15 cellular contexts compared by ENCODE assay signal in the genomic region with DNA sequence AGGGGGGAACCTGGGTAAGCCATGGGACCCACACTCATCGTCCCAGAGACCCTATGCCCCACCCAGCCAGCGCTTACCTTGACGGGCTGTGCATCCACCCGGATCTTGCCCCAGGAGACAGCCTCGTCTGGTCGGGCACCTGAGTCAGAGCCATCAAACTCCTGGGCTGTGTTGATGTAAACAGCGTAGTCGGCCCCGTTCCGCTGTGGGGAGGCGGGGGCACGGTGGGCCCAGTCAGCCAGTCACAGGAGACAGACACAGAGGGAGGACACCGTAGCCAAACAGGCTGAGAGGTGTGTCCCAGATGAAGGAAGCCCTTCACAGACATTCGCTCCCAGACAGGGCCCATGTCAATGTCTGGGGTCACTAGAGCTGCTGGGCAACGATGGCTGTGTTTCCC. TPM values are rescaled to one million over a fixed set of nuclear protein-coding genes. Genes with fewer than 3 reads are reported as not detected.
DNase-seq lines count a peak whose midpoint lies in the region; ATAC-seq, FAIRE-seq and TF ChIP-seq lines count a peak whose summit lies in the region.
"Had no signal": no experiment of that assay in that cellular context is flagged by ENCODE, and none has a peak within 500 bp of the region (broad histone marks: within the 10 kb centered on the region; RNA-seq: fewer than 3 reads in every experiment).

No MANE protein-coding gene starts in this region.

- peaks cover 17% of the 10 kb centered on the region for H3K4me1 ChIP-seq in HepG2 (ENCODE audit: insufficient read depth, low read length)
- H3K4me1 ChIP-seq in right lobe of liver: peaks cover 0 to 19% (median 0%) of the 10 kb centered on the region in 4 donors
- no peaks in the 10 kb centered on the region for H3K4me1 ChIP-seq in endodermal cell (ENCODE audit: control insufficient read depth, insufficient read depth, low read length)

- H3K27ac Mint-ChIP-seq in endodermal cell (peak overlapping the region; percentile 67), type B pancreatic cell (peak overlapping the region; percentile 63)
- H3K27ac Mint-ChIP-seq in T-helper 2 cell treated with Interferon-gamma antibody and Interleukin-4, amounts not matched to agents 5 μg/mL and 100 μg/mL, for 36 hours: no peak overlapping the region

- no peak for TF ChIP-seq RAD21 in HepG2 (CRISPR knock-in tag; IDR thresholded peaks at IDR 0.05)

- intact Hi-C loops in HepG2 (cut with micrococcal nuclease; ENCODE audit: unreplicated experiment): no loop called here
- intact Hi-C loops in right lobe of liver (cut with DNase I): no loop called here

- no TSS peak for BruUV-seq in HepG2 (replicated peaks; lab: Mats Ljungman, UMichigan)

- CTCF ChIA-PET in HepG2 (lab: Yijun Ruan, JAX; ENCODE audit: low intra/inter-chr PET ratio, low total read pairs) (interaction anchor here (1.1 kb wide), 1 partner anchor 112 kb away, joined by 3 read pairs; no protein-coding TSS in a partner anchor), RWPE1 (lab: Yijun Ruan, JAX) (interaction anchor here (1.4 kb wide), 1 partner anchor 172 kb away, joined by 6 read pairs; no protein-coding TSS in a partner anchor)

- no peak overlapping the region for H3K9ac ChIP-seq in HepG2 (ENCODE audit: insufficient read depth, low read depth, low read length)
- no peak overlapping the region for H3K9ac ChIP-seq in endodermal cell (ENCODE audit: extremely low read depth, low read length, poor library complexity, severe bottlenecking)

- H3K36me3 ChIP-seq in HepG2 (replicated peaks in 1 of 2; ENCODE audit: control insufficient read depth in 1 of 2, insufficient read depth in 2 of 2, low read length in 2 of 2): peaks cover 36 to 63% of the 10 kb centered on the region in 2 experiments
- H3K36me3 ChIP-seq in right lobe of liver: peaks cover 0 to 66% (median 26%) of the 10 kb centered on the region in 4 donors
- H3K36me3 ChIP-seq in endodermal cell (ENCODE audit: control insufficient read depth, insufficient read depth, low read length): peaks cover 77% of the 10 kb centered on the region

- H3K27ac ChIP-seq in HepG2 (ENCODE audit: extremely low read length, insufficient read depth, low read length) (no peak overlapping the region), right lobe of liver (no peak overlapping the region), RWPE1 (peak overlapping the region; percentile 40), endodermal cell (ENCODE audit: low read depth, low read length) (no peak overlapping the region)
- H3K27ac ChIP-seq: HL-60 had no signal

- no peak overlapping the region for H3K4me2 ChIP-seq in HepG2 (ENCODE audit: low read depth, low read length)

- no peak for TF ChIP-seq POLR2A in HepG2 (IDR thresholded peaks at IDR 0.05; ENCODE audit: insufficient read depth in 1 of 2, low read depth in 2 of 2, low read length in 2 of 2)
- TF ChIP-seq POLR2A in right lobe of liver (IDR thresholded peaks at IDR 0.05): no peak

- peaks cover 1% of the 10 kb centered on the region for H3K4me1 Mint-ChIP-seq in endodermal cell
- peaks cover 7% of the 10 kb centered on the region for H3K4me1 Mint-ChIP-seq in type B pancreatic cell (ENCODE audit: unreplicated experiment)
- H3K4me1 Mint-ChIP-seq in T-helper 2 cell treated with Interferon-gamma antibody and Interleukin-4, amounts not matched to agents 5 μg/mL and 100 μg/mL, for 36 hours (ENCODE audit: low read depth): peaks cover 18% of the 10 kb centered on the region

- POLR2A ChIA-PET in HepG2 (lab: Yijun Ruan, JAX): interaction anchor here (1.2 kb wide), 1 partner anchor 10 kb away, joined by 3 read pairs; a partner anchor contains a TSS
- POLR2A ChIA-PET in RWPE1 (lab: Yijun Ruan, JAX; ENCODE audit: low non-redundant PET): no interaction called here

- TF ChIP-seq CTCF in HepG2 (CRISPR knock-in tag; IDR thresholded peaks at IDR 0.05): no peak
- no peak for TF ChIP-seq CTCF in right lobe of liver (IDR thresholded peaks at IDR 0.05)
- no peak for TF ChIP-seq CTCF in RWPE1 (conservative IDR thresholded peaks at IDR 0.05; ENCODE audit: low read depth)
- no peak for TF ChIP-seq CTCF in endodermal cell (conservative IDR thresholded peaks at IDR 0.05)
- TF ChIP-seq CTCF in type B pancreatic cell (conservative IDR thresholded peaks at IDR 0.05): no peak

- H3K4me3 ChIP-seq in HepG2 (replicated peaks in 1 of 3; ENCODE audit: insufficient read depth in 1 of 3, low read depth in 2 of 3, low read length in 3 of 3) (no peak overlapping the region), right lobe of liver (no peak overlapping the region), endodermal cell (ENCODE audit: low read length) (no peak overlapping the region)

- no peak for DNase-seq in HepG2 (ENCODE audit: low spot score)
- no peak for DNase-seq in right lobe of liver
- DNase-seq in RWPE1 (ENCODE audit: low spot score): no peak
- no peak for DNase-seq in endodermal cell
- no peak for DNase-seq in type B pancreatic cell (ENCODE audit: extremely low spot score, unreplicated experiment)
- no peak for DNase-seq in T-helper 2 cell treated with Interferon-gamma antibody and Interleukin-4, amounts not matched to agents 5 μg/mL and 100 μg/mL, for 36 hours (ENCODE audit: low spot score)
- DNase-seq: NCI-H1436 treated with DMSO at 0.1 percent for 48 hours, NCI-H446 treated with DMSO at 0.1 percent for 48 hours had no signal

- H3K27me3 Mint-ChIP-seq in endodermal cell (ENCODE audit: insufficient read depth) (no peaks in the 10 kb centered on the region), type B pancreatic cell (no peaks in the 10 kb centered on the region)
- no peaks in the 10 kb centered on the region for H3K27me3 Mint-ChIP-seq in T-helper 2 cell treated with Interferon-gamma antibody and Interleukin-4, amounts not matched to agents 5 μg/mL and 100 μg/mL, for 36 hours (ENCODE audit: low read depth)

- H3K27me3 ChIP-seq in HepG2 (ENCODE audit: control insufficient read depth in 1 of 2, insufficient read depth in 2 of 2, low read length in 2 of 2): no peaks in the 10 kb centered on the region
- no peaks in the 10 kb centered on the region for H3K27me3 ChIP-seq in right lobe of liver
- H3K27me3 ChIP-seq in endodermal cell (ENCODE audit: control insufficient read depth, insufficient read depth, low read length, poor library complexity, severe bottlenecking): no peaks in the 10 kb centered on the region

- ATAC-seq in HepG2 (no peak), right lobe of liver (no peak), HG03342 (IDR thresholded peaks at IDR 0.05; ENCODE audit: unreplicated experiment) (no peak), HG03045 (IDR thresholded peaks at IDR 0.05; ENCODE audit: unreplicated experiment) (no peak)

- no peak overlapping the region for H2AFZ ChIP-seq in HepG2 (ENCODE audit: low read length)

- H3K4me3 Mint-ChIP-seq in endodermal cell: no peak overlapping the region
- no peak overlapping the region for H3K4me3 Mint-ChIP-seq in type B pancreatic cell
- H3K4me3 Mint-ChIP-seq in T-helper 2 cell treated with Interferon-gamma antibody and Interleukin-4, amounts not matched to agents 5 μg/mL and 100 μg/mL, for 36 hours: no peak overlapping the region
- H3K4me3 Mint-ChIP-seq: CD14-positive monocyte had no signal

- no peak for TF ChIP-seq EP300 in HepG2 (IDR thresholded peaks at IDR 0.05; ENCODE audit: low read depth in 2 of 2, low read length in 2 of 2)
- TF ChIP-seq EP300 in HepG2 (CRISPR knock-in tag; IDR thresholded peaks at IDR 0.05; ENCODE audit: borderline replicate concordance): no peak

- no peak for FAIRE-seq in HepG2 (lab: Jason Lieb, UNC)
- FAIRE-seq: HTR-8/SVneo had no signal

- WGBS in HepG2 (ENCODE audit: low lambda C conversion rate): 100% methylated on average over 6 of the region's 15 CpGs
- no CpG with 5 or more reads among the region's 15 CpGs for WGBS in right lobe of liver (ENCODE audit: insufficient coverage, low coverage, low lambda C conversion rate, missing lambda C conversion rate)
- WGBS in endodermal cell (ENCODE audit: insufficient coverage in 1 of 2, insufficient read length in 1 of 2), 2 experiments: 92 to 95% methylated on average over 13 to 15 of the region's 15 CpGs

- peaks cover 5% of the 10 kb centered on the region for H3K79me2 ChIP-seq in HepG2 (ENCODE audit: insufficient read depth, low read length)

- no peaks in the 10 kb centered on the region for H3K9me3 Mint-ChIP-seq in endodermal cell
- H3K9me3 Mint-ChIP-seq in type B pancreatic cell: no peaks in the 10 kb centered on the region
- H3K9me3 Mint-ChIP-seq in T-helper 2 cell treated with Interferon-gamma antibody and Interleukin-4, amounts not matched to agents 5 μg/mL and 100 μg/mL, for 36 hours: no peaks in the 10 kb centered on the region

- H3K36me3 Mint-ChIP-seq in endodermal cell (ENCODE audit: low read depth) (peaks cover 72% of the 10 kb centered on the region), type B pancreatic cell (peaks cover 28% of the 10 kb centered on the region)
- H3K36me3 Mint-ChIP-seq in T-helper 2 cell treated with Interferon-gamma antibody and Interleukin-4, amounts not matched to agents 5 μg/mL and 100 μg/mL, for 36 hours (ENCODE audit: low read depth): peaks cover 51% of the 10 kb centered on the region

- H4K20me1 ChIP-seq in HepG2 (ENCODE audit: insufficient read depth, low read length): peaks cover 2% of the 10 kb centered on the region; the same call in 1 of the 2 replicates

- in situ Hi-C loops in HepG2 (cut with HindIII; ENCODE audit: extremely low pct_ligation_motif_present, low pct_unique_long_range_greater_than_20kb): no loop called here

- H3K9me3 ChIP-seq in HepG2 (ENCODE audit: low read length) (no peaks in the 10 kb centered on the region), right lobe of liver (no peaks in the 10 kb centered on the region), endodermal cell (ENCODE audit: control insufficient read depth, low read length) (no peaks in the 10 kb centered on the region)

RNA-seq across cellular contexts. Expression of a gene that starts 5.7 kb away (rescaled TPM):
- total RNA-seq in HepG2 (2016; rRNA removed; fragmentation: Illumina TruSeq; extraction: Trizol) (34.8 and 43.3 TPM in 2 replicates), right lobe of liver (10 to 100 TPM; 29.5 to 60.5 (median 45.8) TPM), endodermal cell (10 to 100 TPM; 76.1 to 98.5 TPM), type B pancreatic cell (ENCODE audit: low replicate concordance) (71.2 and 79.4 TPM in 2 replicates)
- 18.6 and 20.2 TPM in 2 replicates for total RNA-seq in HepG2 (2016; cell fraction: cytosol; rRNA removed; fragmentation: Illumina TruSeq; extraction: Trizol; ENCODE audit: low read depth)
- total RNA-seq in HepG2 (2016; cell fraction: insoluble cytoplasmic fraction; rRNA removed; fragmentation: Illumina TruSeq; extraction: Trizol): 36.3 and 41.9 TPM in 2 replicates
- 18.6 and 23.3 TPM in 2 replicates for total RNA-seq in HepG2 (2016; cell fraction: membrane; rRNA removed; fragmentation: Illumina TruSeq; extraction: Trizol)
- total RNA-seq in HepG2 (2016; cell fraction: nucleus; rRNA removed; fragmentation: Illumina TruSeq; extraction: Trizol): 44.1 and 48.8 TPM in 2 replicates
- polyA plus RNA-seq in HepG2 (2011; rRNA removed): 84.3 and 84.6 TPM in 2 replicates
- polyA plus RNA-seq in HepG2 (2011; cell fraction: cytosol; rRNA removed): 70.3 and 86.4 TPM in 2 replicates
- 180 and 198 TPM in 2 replicates for polyA plus RNA-seq in HepG2 (2011; cell fraction: nucleus; rRNA removed)
- 54.1 and 72.2 TPM in 2 replicates for polyA plus RNA-seq in HepG2 (2012)
- 12.2 and 12.4 TPM in 2 replicates for polyA plus RNA-seq in HepG2 (2016; cell fraction: cytosol; fragmentation: Illumina TruSeq; extraction: Trizol; ENCODE audit: low read depth)
- 34.0 and 35.3 TPM in 2 replicates for polyA plus RNA-seq in HepG2 (2016; cell fraction: insoluble cytoplasmic fraction; fragmentation: Illumina TruSeq; extraction: Trizol; ENCODE audit: low read depth)
- polyA plus RNA-seq in HepG2 (2016; cell fraction: membrane; fragmentation: Illumina TruSeq; extraction: Trizol; ENCODE audit: low read depth): 12.8 and 13.6 TPM in 2 replicates
- 90.1 and 103 TPM in 2 replicates for polyA plus RNA-seq in HepG2 (2016; cell fraction: nucleus; fragmentation: Illumina TruSeq; extraction: Trizol; ENCODE audit: insufficient read depth, low read depth)
- 80.2 and 94.5 TPM in 2 replicates for polyA minus RNA-seq in HepG2 (2011; rRNA and poly(A)+ RNA removed; ENCODE audit: low replicate concordance)
- polyA minus RNA-seq in HepG2 (2011; cell fraction: cytosol; rRNA and poly(A)+ RNA removed): 27.8 and 30.4 TPM in 2 replicates
- polyA minus RNA-seq in HepG2 (2011; cell fraction: nucleus; rRNA and poly(A)+ RNA removed): 56.0 and 62.9 TPM in 2 replicates
- polyA plus RNA-seq in endodermal cell (2013, experiment 1 of 2): 104 TPM
- polyA plus RNA-seq in endodermal cell (2013, experiment 2 of 2): 94.4 TPM

RNA-seq across cellular contexts. Expression of a gene that starts 9.3 kb away (rescaled TPM):
- total RNA-seq in HepG2 (2016; rRNA removed; fragmentation: Illumina TruSeq; extraction: Trizol) (9.9 and 10.7 TPM in 2 replicates), right lobe of liver (1 to 10 TPM; 2.5 to 6.2 (median 4.2) TPM), endodermal cell (10 to 100 TPM; 18.8 to 26.2 TPM), type B pancreatic cell (ENCODE audit: low replicate concordance) (9.8 and 14.6 TPM in 2 replicates)
- total RNA-seq in HepG2 (2016; cell fraction: cytosol; rRNA removed; fragmentation: Illumina TruSeq; extraction: Trizol; ENCODE audit: low read depth): 6.9 and 7.6 TPM in 2 replicates
- total RNA-seq in HepG2 (2016; cell fraction: insoluble cytoplasmic fraction; rRNA removed; fragmentation: Illumina TruSeq; extraction: Trizol): 11.3 and 11.8 TPM in 2 replicates
- total RNA-seq in HepG2 (2016; cell fraction: membrane; rRNA removed; fragmentation: Illumina TruSeq; extraction: Trizol): 8.4 and 8.9 TPM in 2 replicates
- total RNA-seq in HepG2 (2016; cell fraction: nucleus; rRNA removed; fragmentation: Illumina TruSeq; extraction: Trizol): 7.7 and 8.0 TPM in 2 replicates
- 4.5 and 5.4 TPM in 2 replicates for polyA plus RNA-seq in HepG2 (2011; rRNA removed)
- 6.2 and 9.4 TPM in 2 replicates for polyA plus RNA-seq in HepG2 (2011; cell fraction: cytosol; rRNA removed)
- polyA plus RNA-seq in HepG2 (2011; cell fraction: nucleus; rRNA removed): 11.3 and 12.7 TPM in 2 replicates
- 5.0 and 9.1 TPM in 2 replicates for polyA plus RNA-seq in HepG2 (2012)
- 5.9 and 6.7 TPM in 2 replicates for polyA plus RNA-seq in HepG2 (2016; cell fraction: cytosol; fragmentation: Illumina TruSeq; extraction: Trizol; ENCODE audit: low read depth)
- 11.8 and 12.8 TPM in 2 replicates for polyA plus RNA-seq in HepG2 (2016; cell fraction: insoluble cytoplasmic fraction; fragmentation: Illumina TruSeq; extraction: Trizol; ENCODE audit: low read depth)
- polyA plus RNA-seq in HepG2 (2016; cell fraction: membrane; fragmentation: Illumina TruSeq; extraction: Trizol; ENCODE audit: low read depth): 8.3 and 8.5 TPM in 2 replicates
- polyA plus RNA-seq in HepG2 (2016; cell fraction: nucleus; fragmentation: Illumina TruSeq; extraction: Trizol; ENCODE audit: insufficient read depth, low read depth): 13.7 and 15.3 TPM in 2 replicates
- 10.4 and 11.3 TPM in 2 replicates for polyA minus RNA-seq in HepG2 (2011; rRNA and poly(A)+ RNA removed; ENCODE audit: low replicate concordance)
- 1.6 and 2.4 TPM in 2 replicates for polyA minus RNA-seq in HepG2 (2011; cell fraction: cytosol; rRNA and poly(A)+ RNA removed)
- polyA minus RNA-seq in HepG2 (2011; cell fraction: nucleus; rRNA and poly(A)+ RNA removed): 7.7 and 8.6 TPM in 2 replicates
- polyA plus RNA-seq in endodermal cell (2013, experiment 1 of 2): 12.9 TPM
- 16.6 TPM for polyA plus RNA-seq in endodermal cell (2013, experiment 2 of 2)

RNA-seq across cellular contexts. Expression of a gene that starts 9.4 kb away (rescaled TPM):
- total RNA-seq in HepG2 (2016; rRNA removed; fragmentation: Illumina TruSeq; extraction: Trizol) (10.8 and 23.8 TPM in 2 replicates), right lobe of liver (10 to 100 TPM; 32.7 to 76.5 (median 53.6) TPM), endodermal cell (100 to 1,000 TPM; 101 to 113 TPM), type B pancreatic cell (ENCODE audit: low replicate concordance) (90.6 and 95.4 TPM in 2 replicates)
- total RNA-seq in HepG2 (2016; cell fraction: cytosol; rRNA removed; fragmentation: Illumina TruSeq; extraction: Trizol; ENCODE audit: low read depth): 4.0 and 5.4 TPM in 2 replicates
- total RNA-seq in HepG2 (2016; cell fraction: insoluble cytoplasmic fraction; rRNA removed; fragmentation: Illumina TruSeq; extraction: Trizol): 8.6 and 23.6 TPM in 2 replicates
- 13.4 and 16.7 TPM in 2 replicates for total RNA-seq in HepG2 (2016; cell fraction: membrane; rRNA removed; fragmentation: Illumina TruSeq; extraction: Trizol)
- 28.7 and 30.9 TPM in 2 replicates for total RNA-seq in HepG2 (2016; cell fraction: nucleus; rRNA removed; fragmentation: Illumina TruSeq; extraction: Trizol)
- 23.6 and 31.8 TPM in 2 replicates for polyA plus RNA-seq in HepG2 (2011; rRNA removed)
- 26.5 and 29.6 TPM in 2 replicates for polyA plus RNA-seq in HepG2 (2011; cell fraction: cytosol; rRNA removed)
- 46.9 and 59.4 TPM in 2 replicates for polyA plus RNA-seq in HepG2 (2011; cell fraction: nucleus; rRNA removed)
- 38.9 and 46.8 TPM in 2 replicates for polyA plus RNA-seq in HepG2 (2012)
- polyA plus RNA-seq in HepG2 (2016; cell fraction: cytosol; fragmentation: Illumina TruSeq; extraction: Trizol; ENCODE audit: low read depth): 4.9 and 6.4 TPM in 2 replicates
- 10.9 and 14.9 TPM in 2 replicates for polyA plus RNA-seq in HepG2 (2016; cell fraction: insoluble cytoplasmic fraction; fragmentation: Illumina TruSeq; extraction: Trizol; ENCODE audit: low read depth)
- 15.2 and 17.9 TPM in 2 replicates for polyA plus RNA-seq in HepG2 (2016; cell fraction: membrane; fragmentation: Illumina TruSeq; extraction: Trizol; ENCODE audit: low read depth)
- 43.7 and 53.7 TPM in 2 replicates for polyA plus RNA-seq in HepG2 (2016; cell fraction: nucleus; fragmentation: Illumina TruSeq; extraction: Trizol; ENCODE audit: insufficient read depth, low read depth)
- polyA minus RNA-seq in HepG2 (2011; rRNA and poly(A)+ RNA removed; ENCODE audit: low replicate concordance): 15.2 and 23.5 TPM in 2 replicates
- 8.4 and 16.6 TPM in 2 replicates for polyA minus RNA-seq in HepG2 (2011; cell fraction: cytosol; rRNA and poly(A)+ RNA removed)
- 10.7 and 15.5 TPM in 2 replicates for polyA minus RNA-seq in HepG2 (2011; cell fraction: nucleus; rRNA and poly(A)+ RNA removed)
- polyA plus RNA-seq in endodermal cell (2013, experiment 1 of 2): 59.4 TPM
- 50.9 TPM for polyA plus RNA-seq in endodermal cell (2013, experiment 2 of 2)

RNA-seq across cellular contexts. Expression of a gene that starts 11.9 kb away (rescaled TPM):
- total RNA-seq in HepG2 (2016; rRNA removed; fragmentation: Illumina TruSeq; extraction: Trizol): not detected in 2 replicates
- total RNA-seq in HepG2 (2016; cell fraction: cytosol; rRNA removed; fragmentation: Illumina TruSeq; extraction: Trizol; ENCODE audit: low read depth): not detected in 2 replicates
- not detected in 2 replicates for total RNA-seq in HepG2 (2016; cell fraction: insoluble cytoplasmic fraction; rRNA removed; fragmentation: Illumina TruSeq; extraction: Trizol)
- not detected in 2 replicates for total RNA-seq in HepG2 (2016; cell fraction: membrane; rRNA removed; fragmentation: Illumina TruSeq; extraction: Trizol)
- total RNA-seq in HepG2 (2016; cell fraction: nucleus; rRNA removed; fragmentation: Illumina TruSeq; extraction: Trizol): not detected in 2 replicates
- not detected in 2 replicates for polyA plus RNA-seq in HepG2 (2011; rRNA removed)
- polyA plus RNA-seq in HepG2 (2011; cell fraction: cytosol; rRNA removed): not detected in 2 replicates
- 0.82 TPM in 1 of 2 replicates, not detected in the other for polyA plus RNA-seq in HepG2 (2011; cell fraction: nucleus; rRNA removed)
- polyA plus RNA-seq in HepG2 (2012): not detected in 2 replicates
- polyA plus RNA-seq in HepG2 (2016; cell fraction: cytosol; fragmentation: Illumina TruSeq; extraction: Trizol; ENCODE audit: low read depth): not detected in 2 replicates
- not detected in 2 replicates for polyA plus RNA-seq in HepG2 (2016; cell fraction: insoluble cytoplasmic fraction; fragmentation: Illumina TruSeq; extraction: Trizol; ENCODE audit: low read depth)
- polyA plus RNA-seq in HepG2 (2016; cell fraction: membrane; fragmentation: Illumina TruSeq; extraction: Trizol; ENCODE audit: low read depth): not detected in 2 replicates
- polyA plus RNA-seq in HepG2 (2016; cell fraction: nucleus; fragmentation: Illumina TruSeq; extraction: Trizol; ENCODE audit: insufficient read depth, low read depth): not detected in 2 replicates
- 0.68 and 1.9 TPM in 2 replicates for polyA minus RNA-seq in HepG2 (2011; rRNA and poly(A)+ RNA removed; ENCODE audit: low replicate concordance)
- polyA minus RNA-seq in HepG2 (2011; cell fraction: cytosol; rRNA and poly(A)+ RNA removed): not detected in 2 replicates
- polyA minus RNA-seq in HepG2 (2011; cell fraction: nucleus; rRNA and poly(A)+ RNA removed): not detected in 2 replicates
- not detected for total RNA-seq in right lobe of liver
- total RNA-seq in endodermal cell: not detected
- polyA plus RNA-seq in endodermal cell (2013, experiment 1 of 2): not detected
- not detected for polyA plus RNA-seq in endodermal cell (2013, experiment 2 of 2)
- 0.85 TPM in 1 of 2 replicates, not detected in the other for total RNA-seq in type B pancreatic cell (ENCODE audit: low replicate concordance)
- total RNA-seq: A673, SK-MEL-5 had no signal
- polyA plus RNA-seq: CD14-positive monocyte had no signal

RNA-seq across cellular contexts. Expression of a gene that starts 20.5 kb away (rescaled TPM):
- total RNA-seq in HepG2 (2016; rRNA removed; fragmentation: Illumina TruSeq; extraction: Trizol): 4.6 and 6.1 TPM in 2 replicates
- 1.2 and 2.0 TPM in 2 replicates for total RNA-seq in HepG2 (2016; cell fraction: cytosol; rRNA removed; fragmentation: Illumina TruSeq; extraction: Trizol; ENCODE audit: low read depth)
- total RNA-seq in HepG2 (2016; cell fraction: insoluble cytoplasmic fraction; rRNA removed; fragmentation: Illumina TruSeq; extraction: Trizol): 3.8 and 6.5 TPM in 2 replicates
- total RNA-seq in HepG2 (2016; cell fraction: membrane; rRNA removed; fragmentation: Illumina TruSeq; extraction: Trizol): 2.3 and 2.8 TPM in 2 replicates
- total RNA-seq in HepG2 (2016; cell fraction: nucleus; rRNA removed; fragmentation: Illumina TruSeq; extraction: Trizol): 5.5 and 5.9 TPM in 2 replicates
- polyA plus RNA-seq in HepG2 (2011; rRNA removed): 5.7 and 7.0 TPM in 2 replicates
- polyA plus RNA-seq in HepG2 (2011; cell fraction: cytosol; rRNA removed): 6.0 and 11.9 TPM in 2 replicates
- 21.5 and 25.3 TPM in 2 replicates for polyA plus RNA-seq in HepG2 (2011; cell fraction: nucleus; rRNA removed)
- polyA plus RNA-seq in HepG2 (2012): 3.3 TPM in 2 replicates
- polyA plus RNA-seq in HepG2 (2016; cell fraction: cytosol; fragmentation: Illumina TruSeq; extraction: Trizol; ENCODE audit: low read depth): 1.7 and 1.9 TPM in 2 replicates
- 4.4 and 5.7 TPM in 2 replicates for polyA plus RNA-seq in HepG2 (2016; cell fraction: insoluble cytoplasmic fraction; fragmentation: Illumina TruSeq; extraction: Trizol; ENCODE audit: low read depth)
- polyA plus RNA-seq in HepG2 (2016; cell fraction: membrane; fragmentation: Illumina TruSeq; extraction: Trizol; ENCODE audit: low read depth): 1.9 and 2.7 TPM in 2 replicates
- polyA plus RNA-seq in HepG2 (2016; cell fraction: nucleus; fragmentation: Illumina TruSeq; extraction: Trizol; ENCODE audit: insufficient read depth, low read depth): 12.6 and 13.0 TPM in 2 replicates
- polyA minus RNA-seq in HepG2 (2011; rRNA and poly(A)+ RNA removed; ENCODE audit: low replicate concordance): 10.4 and 13.8 TPM in 2 replicates
- polyA minus RNA-seq in HepG2 (2011; cell fraction: cytosol; rRNA and poly(A)+ RNA removed): 3.2 and 4.4 TPM in 2 replicates
- 2.7 and 4.4 TPM in 2 replicates for polyA minus RNA-seq in HepG2 (2011; cell fraction: nucleus; rRNA and poly(A)+ RNA removed)
- total RNA-seq in right lobe of liver: 1 to 10 TPM; 1.6 to 4.9 (median 2.6) TPM
- total RNA-seq in endodermal cell: 10 to 100 TPM; 12.6 to 14.7 TPM
- 18.6 TPM for polyA plus RNA-seq in endodermal cell (2013, experiment 1 of 2)
- 20.8 TPM for polyA plus RNA-seq in endodermal cell (2013, experiment 2 of 2)
- 15.4 and 17.0 TPM in 2 replicates for total RNA-seq in type B pancreatic cell (ENCODE audit: low replicate concordance)
